ENCODE assay signal across 30 cellular contexts in the genomic region with DNA sequence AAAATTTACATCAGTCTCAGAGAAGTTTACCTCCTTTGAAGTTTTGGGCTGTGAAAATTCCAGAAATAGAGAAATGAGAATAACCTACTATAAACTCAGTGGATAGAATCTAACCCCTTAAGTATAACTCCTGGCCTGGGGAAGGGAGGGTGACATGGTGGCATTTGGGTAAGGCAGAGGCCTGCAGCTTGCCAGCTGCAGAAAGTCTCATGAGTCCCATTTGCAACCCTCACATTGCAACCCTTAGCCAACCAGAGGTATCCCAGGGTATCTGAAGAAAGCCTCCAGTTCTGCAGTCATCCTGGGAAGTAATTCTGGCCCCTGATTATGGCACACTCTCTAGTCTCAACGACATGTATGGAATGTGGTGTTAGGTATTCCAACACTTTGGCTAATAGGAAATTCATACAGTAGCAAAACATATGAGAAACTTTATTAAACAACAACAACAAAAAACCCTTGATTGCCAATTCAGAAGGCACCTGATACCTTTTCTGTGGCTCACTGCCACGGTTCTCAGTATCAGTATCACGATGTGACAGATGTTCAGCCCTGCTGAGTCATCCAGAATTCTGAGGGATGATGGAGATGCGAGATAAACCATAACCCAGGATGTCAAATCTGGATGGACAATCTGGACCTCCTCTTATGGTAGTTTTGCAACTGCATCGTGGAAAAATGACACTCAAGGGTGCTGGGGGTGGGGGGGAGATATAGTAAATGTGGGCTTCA.
"Had no signal": no experiment of that assay in that cellular context is flagged by ENCODE, and none has a peak within 500 bp of the region (broad histone marks: within the 10 kb centered on the region; RNA-seq: fewer than 3 reads in every experiment).

No MANE protein-coding gene starts in this region.

- H3K9ac ChIP-seq: neural progenitor cell had no signal

- H2AFZ ChIP-seq: neural progenitor cell had no signal

- DNase-seq: activated CD4-positive, alpha-beta memory T cell treated with anti-CD3 and anti-CD28 coated beads, Interleukin-2, amount 10 ng/mL, durations not matched to agents 7 days and 5 days; activated CD4-positive, alpha-beta T cell treated with anti-CD3 and anti-CD28 coated beads, Interleukin-2, amount 10 ng/mL, durations not matched to agents 7 days and 5 days; activated CD4-positive, CD25-positive, alpha-beta regulatory T cell treated with anti-CD3 and anti-CD28 coated beads, Interleukin-2, amount 50 U/mL, for 72 hours; activated CD8-positive, alpha-beta memory T cell treated with anti-CD3 and anti-CD28 coated beads, Interleukin-2, amount 50 U/mL, for 48 hours; activated gamma-delta T cell; activated naive CD4-positive, alpha-beta T cell treated with anti-CD3 and anti-CD28 coated beads, Interleukin-2, amount 10 ng/mL, durations not matched to agents 7 days and 5 days; activated naive CD8-positive, alpha-beta T cell treated with anti-CD3 and anti-CD28 coated beads, Interleukin-2, amount 10 ng/mL, durations not matched to agents 7 days and 5 days; activated T-cell treated with anti-CD3 and anti-CD28 coated beads, Interleukin-2, amount 50 U/mL, for 24 hours; cerebellar nuclear complex; colonic mucosa; effector CD8-positive, alpha-beta T cell; esophagus squamous epithelium; foreskin melanocyte; left lung; mesendoderm; natural killer cell; occipital lobe; stimulated activated CD4-positive, alpha-beta T cell treated with anti-CD3 and anti-CD28 coated beads, Interleukin-1b, Interleukin-23, amount 100 ng/mL, for 48 hours; stimulated activated naive B cell treated with anti-CD40 and anti-IgM and Interleukin-4, amounts not matched to agents 10 μg/mL and 1 μg/mL and 100 μg/mL, for 72 hours; stomach; thyroid gland; upper lobe of right lung had no signal

- H3K4me2 ChIP-seq: neural progenitor cell, smooth muscle cell had no signal

- H3K9me3 ChIP-seq: ascending aorta, colonic mucosa, esophagus squamous epithelium, left lung, right atrium auricular region, stomach, thyroid gland had no signal

- H3K4me3 ChIP-seq: ascending aorta, cardiac muscle cell, colonic mucosa, esophagus squamous epithelium, left lung, lung, neural progenitor cell, right atrium auricular region, smooth muscle cell, stomach, thyroid gland, upper lobe of right lung had no signal

- H3K27me3 ChIP-seq: ascending aorta, cardiac muscle cell, colonic mucosa, esophagus squamous epithelium, left lung, neural progenitor cell, right atrium auricular region, stomach, thyroid gland, upper lobe of right lung had no signal

- FAIRE-seq: endometrium had no signal

- H3K36me3 ChIP-seq: ascending aorta, cardiac muscle cell, colonic mucosa, esophagus squamous epithelium, left lung, neural progenitor cell, right atrium auricular region, stomach, thyroid gland, upper lobe of right lung had no signal

- H3K4me1 ChIP-seq: ascending aorta, colonic mucosa, esophagus squamous epithelium, left lung, right atrium auricular region, stomach, thyroid gland, upper lobe of right lung had no signal

- ATAC-seq: left lung; natural killer cell; stimulated activated naive B cell treated with anti-CD40 and anti-IgM and Interleukin-4, amounts not matched to agents 10 μg/mL and 1 μg/mL and 100 μg/mL, for 72 hours; upper lobe of right lung had no signal

- H3K27ac ChIP-seq: ascending aorta, cardiac muscle cell, colonic mucosa, epithelial cell of prostate, esophagus squamous epithelium, left lung, neural progenitor cell, right atrium auricular region, stomach, thyroid gland, upper lobe of right lung had no signal
